ENCODE assay signal across 30 cellular contexts in the genomic region with DNA sequence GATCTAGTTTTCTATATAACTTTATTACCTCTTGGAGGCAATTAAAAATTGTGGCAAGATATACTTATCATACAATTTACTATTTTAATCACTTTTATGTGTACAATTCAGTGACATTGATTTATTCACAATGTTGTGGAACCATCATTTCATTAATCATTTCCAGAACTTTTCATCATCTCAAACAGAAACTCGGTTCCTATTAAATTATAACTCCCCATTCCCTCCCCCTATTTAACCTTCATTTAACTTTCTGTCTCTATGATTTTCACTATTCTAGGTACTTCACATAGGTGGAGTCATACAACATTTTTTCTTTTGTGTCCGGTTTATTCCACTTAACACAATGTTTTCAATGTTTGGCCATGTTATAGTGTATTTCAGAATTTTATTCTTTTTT.
"Had no signal": no experiment of that assay in that cellular context is flagged by ENCODE, and none has a peak within 500 bp of the region (broad histone marks: within the 10 kb centered on the region; RNA-seq: fewer than 3 reads in every experiment).

No MANE protein-coding gene starts in this region.

- H3K36me3 ChIP-seq: ascending aorta, breast epithelium, cardiac muscle cell, colonic mucosa, WERI-Rb-1 had no signal

- ATAC-seq: activated CD4-positive, CD25-positive, alpha-beta regulatory T cell treated with anti-CD3 and anti-CD28 coated beads, Interleukin-2, amount 50 U/mL, for 24 hours; activated CD8-positive, alpha-beta memory T cell treated with anti-CD3 and anti-CD28 coated beads, Interleukin-2, amount 10 ng/mL, durations not matched to agents 7 days and 5 days; activated CD8-positive, alpha-beta T cell treated with anti-CD3 and anti-CD28 coated beads for 36 hours; activated naive CD4-positive, alpha-beta T cell treated with anti-CD3 and anti-CD28 coated beads, Interleukin-2, amount 50 U/mL, for 72 hours; esophagus mucosa; T-helper 17 cell had no signal

- H3K4me3 ChIP-seq: ascending aorta, breast epithelium, cardiac muscle cell, colonic mucosa had no signal

- H3K27ac ChIP-seq: ascending aorta, breast epithelium, cardiac muscle cell, colonic mucosa, WERI-Rb-1 had no signal

- H3K27me3 ChIP-seq: ascending aorta, breast epithelium, cardiac muscle cell, colonic mucosa had no signal

- H3K9me3 ChIP-seq: ascending aorta, breast epithelium, colonic mucosa had no signal

- FAIRE-seq: frontal cortex had no signal

- H3K4me1 ChIP-seq: ascending aorta, breast epithelium, colonic mucosa had no signal

- DNase-seq: activated B cell treated with CpG ODN at 0.5 μM for 24 hours; activated CD4-positive, alpha-beta T cell treated with anti-CD3 and anti-CD28 coated beads for 48 hours; activated CD4-positive, alpha-beta T cell treated with anti-CD3 and anti-CD28 coated beads, Interleukin-2, amount 50 U/mL, for 1 hour; activated CD4-positive, alpha-beta T cell treated with anti-CD3 and anti-CD28 coated beads, Interleukin-2, amount 50 U/mL, for 48 hours; activated CD8-positive, alpha-beta memory T cell treated with anti-CD3 and anti-CD28 coated beads, Interleukin-2, amount 10 ng/mL, durations not matched to agents 7 days and 5 days; activated CD8-positive, alpha-beta memory T cell treated with anti-CD3 and anti-CD28 coated beads, Interleukin-2, amount 50 U/mL, for 4 hours; activated CD8-positive, alpha-beta T cell treated with anti-CD3 and anti-CD28 coated beads for 36 hours; activated gamma-delta T cell; activated naive CD4-positive, alpha-beta T cell; activated naive CD4-positive, alpha-beta T cell treated with anti-CD3 and anti-CD28 coated beads, Interleukin-2, amount 10 ng/mL, durations not matched to agents 7 days and 5 days; activated naive CD8-positive, alpha-beta T cell treated with anti-CD3 and anti-CD28 coated beads, Interleukin-2, amount 10 ng/mL, durations not matched to agents 7 days and 5 days; activated T-cell treated with anti-CD3 and anti-CD28 coated beads, Interleukin-2, amount 50 U/mL, for 1 hour; activated T-cell treated with anti-CD3 and anti-CD28 coated beads, Interleukin-2, amount 50 U/mL, for 48 hours; central memory CD4-positive, alpha-beta T cell; cerebellar nuclear complex; colonic mucosa; effector memory CD4-positive, alpha-beta T cell; endodermal cell; foreskin fibroblast; T-helper 1 cell; T-helper 17 cell; T1000; WERI-Rb-1 had no signal
